1 cellular context compared by ENCODE assay signal in genomic region chr10:93454146-93454545, GRCh38.
TF ChIP-seq lines count a peak whose summit lies in the region.

No MANE protein-coding gene starts in this region.

TF ChIP-seq in A549, 52 proteins besides CTCF, POLR2A, EP300 and RAD21 (continued from another document):
- TF ChIP-seq, protein P1, sequence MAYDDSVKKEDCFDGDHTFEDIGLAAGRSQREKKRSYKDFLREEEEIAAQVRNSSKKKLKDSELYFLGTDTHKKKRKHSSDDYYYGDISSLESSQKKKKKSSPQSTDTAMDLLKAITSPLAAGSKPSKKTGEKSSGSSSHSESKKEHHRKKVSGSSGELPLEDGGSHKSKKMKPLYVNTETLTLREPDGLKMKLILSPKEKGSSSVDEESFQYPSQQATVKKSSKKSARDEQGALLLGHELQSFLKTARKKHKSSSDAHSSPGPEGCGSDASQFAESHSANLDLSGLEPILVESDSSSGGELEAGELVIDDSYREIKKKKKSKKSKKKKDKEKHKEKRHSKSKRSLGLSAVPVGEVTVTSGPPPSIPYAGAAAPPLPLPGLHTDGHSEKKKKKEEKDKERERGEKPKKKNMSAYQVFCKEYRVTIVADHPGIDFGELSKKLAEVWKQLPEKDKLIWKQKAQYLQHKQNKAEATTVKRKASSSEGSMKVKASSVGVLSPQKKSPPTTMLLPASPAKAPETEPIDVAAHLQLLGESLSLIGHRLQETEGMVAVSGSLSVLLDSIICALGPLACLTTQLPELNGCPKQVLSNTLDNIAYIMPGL (CRISPR knock-in tag; IDR thresholded peaks at IDR 0.05; ENCODE audit: borderline replicate concordance), result no peak
- TF ChIP-seq FOSB (CRISPR knock-in tag; IDR thresholded peaks at IDR 0.05) (no peak), ZSCAN20 (CRISPR knock-in tag; IDR thresholded peaks at IDR 0.05) (no peak)
- TF ChIP-seq, protein P2, sequence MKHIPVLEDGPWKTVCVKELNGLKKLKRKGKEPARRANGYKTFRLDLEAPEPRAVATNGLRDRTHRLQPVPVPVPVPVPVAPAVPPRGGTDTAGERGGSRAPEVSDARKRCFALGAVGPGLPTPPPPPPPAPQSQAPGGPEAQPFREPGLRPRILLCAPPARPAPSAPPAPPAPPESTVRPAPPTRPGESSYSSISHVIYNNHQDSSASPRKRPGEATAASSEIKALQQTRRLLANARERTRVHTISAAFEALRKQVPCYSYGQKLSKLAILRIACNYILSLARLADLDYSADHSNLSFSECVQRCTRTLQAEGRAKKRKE (CRISPR knock-in tag; IDR thresholded peaks at IDR 0.05; ENCODE audit: low read depth), result no peak
